ENCODE assay signal across 1 cellular context in genomic region chr16:84855435-84856202, GRCh38. TPM values are rescaled to one million over a fixed set of nuclear protein-coding genes. Genes with fewer than 3 reads are reported as not detected.
"Had no signal": no experiment of that assay in that cellular context is flagged by ENCODE, and none has a peak within 500 bp of the region (broad histone marks: within the 10 kb centered on the region; RNA-seq: fewer than 3 reads in every experiment).

No MANE protein-coding gene starts in this region.

RNA-seq across cellular contexts. Expression of gene CRISPLD2, which starts 35.8 kb away (rescaled TPM):
- total RNA-seq: naive thymus-derived CD8-positive, alpha-beta T cell had no signal
